Comparison of ENCODE assay signal across 8 cellular contexts in genomic region chr19:52028780-52029123, GRCh38. TPM values are rescaled to one million over a fixed set of nuclear protein-coding genes. Genes with fewer than 3 reads are reported as not detected.
DNase-seq lines count a peak whose midpoint lies in the region; ATAC-seq and TF ChIP-seq lines count a peak whose summit lies in the region.

No MANE protein-coding gene starts in this region.

- H3K56ac ChIP-seq in H9 (ENCODE audit: insufficient read length, low read depth, low read length) = no peak overlapping the region

- peak overlapping the region; percentile 59 for H3K9ac ChIP-seq in H9 (ENCODE audit: extremely low read depth, insufficient read length, low read length)
- H3K9ac ChIP-seq in NT2/D1 (ENCODE audit: insufficient read length, low read depth) = peak overlapping the region; percentile 98

- H2BK12ac ChIP-seq in H9 (ENCODE audit: insufficient read length, low read depth, low read length) = no peak overlapping the region

- H4K20me1 ChIP-seq in H9 (ENCODE audit: control insufficient read depth, insufficient read depth, insufficient read length) = no peaks in the 10 kb centered on the region

- H4K8ac ChIP-seq in H9 (replicated peaks; ENCODE audit: insufficient read length, low read depth, low read length) = no peak overlapping the region

- H4K91ac ChIP-seq in H9 (ENCODE audit: insufficient read length, low read depth, low read length) = no peak overlapping the region

- no peak overlapping the region for H2BK15ac ChIP-seq in H9 (ENCODE audit: low read depth, low read length)

- TF ChIP-seq CTCF in H9 (conservative IDR thresholded peaks at IDR 0.05) = no peak
- TF ChIP-seq CTCF in epithelial cell of esophagus (IDR thresholded peaks at IDR 0.05; ENCODE audit: insufficient read depth, low read depth, low read length, missing control alignments) = no peak

- H3K9me3 ChIP-seq in H9 (ENCODE audit: control insufficient read depth, low read depth, low read length) = peaks cover 10% of the 10 kb centered on the region
- peaks cover 37% of the 10 kb centered on the region for H3K9me3 ChIP-seq in NT2/D1 (ENCODE audit: insufficient read depth, low read length)
- peaks cover 43% of the 10 kb centered on the region for H3K9me3 ChIP-seq in neuron (ENCODE audit: low read length)

- DNase-seq in DMS53 treated with DMSO at 0.1 percent for 48 hours (lab: John Stamatoyannopoulos, UW; ENCODE audit: unreplicated experiment) = peak; percentile 56
- DNase-seq in H9 = no peak
- no peak for DNase-seq in NT2/D1 (ENCODE audit: low read depth, low spot score)
- DNase-seq in epithelial cell of esophagus (ENCODE audit: low read depth) = no peak
- DNase-seq in activated CD4-positive, CD25-positive, alpha-beta regulatory T cell treated with anti-CD3 and anti-CD28 coated beads, Interleukin-2, amount 50 U/mL, for 72 hours = no peak

- no peak overlapping the region for H3T11ph ChIP-seq in H9 (ENCODE audit: low read length)

- H4K5ac ChIP-seq in H9 (ENCODE audit: insufficient read length, low read depth, low read length) = no peak overlapping the region

- no peak overlapping the region for H3K4ac ChIP-seq in H9 (ENCODE audit: low read depth, low read length)

- H3K4me3 ChIP-seq in NT2/D1 (ENCODE audit: insufficient read length, low read depth) (peak overlapping the region; percentile 92), epithelial cell of esophagus (ENCODE audit: low read length) (peak overlapping the region; percentile 95), neuron (ENCODE audit: low read length) (peak overlapping the region; percentile 62)

- H3K27me3 Mint-ChIP-seq in H9 (ENCODE audit: low read depth) = peaks cover 5% of the 10 kb centered on the region; the same call in 1 of the 2 replicates

- H3K9me3 Mint-ChIP-seq in H9 = peaks cover 28 to 53% of the 10 kb centered on the region in 2 experiments

- no peaks in the 10 kb centered on the region for H3K27me3 ChIP-seq in H9 (ENCODE audit: insufficient read depth, low read length)
- H3K27me3 ChIP-seq in NT2/D1 (ENCODE audit: insufficient read depth, insufficient read length) = no peaks in the 10 kb centered on the region
- H3K27me3 ChIP-seq in neuron (ENCODE audit: insufficient read depth, low read length) = no peaks in the 10 kb centered on the region

- no peak overlapping the region for H3K23ac ChIP-seq in H9 (ENCODE audit: insufficient read length, low read depth, low read length)

- H3K27ac ChIP-seq in H9 (ENCODE audit: insufficient read length, low read depth, low read length) = peak overlapping the region; percentile 37

- peak overlapping the region; percentile 97 to 99 (median 99) for H3K27ac Mint-ChIP-seq in H9

- no peaks in the 10 kb centered on the region for H3K79me1 ChIP-seq in H9 (ENCODE audit: insufficient read depth, low read depth, low read length, poor library complexity, severe bottlenecking)

- H3K18ac ChIP-seq in H9 (ENCODE audit: insufficient read length, low read depth, low read length) = peak overlapping the region; percentile 15

- peaks cover 15% of the 10 kb centered on the region in 2 experiments for H3K4me1 Mint-ChIP-seq in H9

- peak overlapping the region; percentile 98 to 99 for H3K4me3 Mint-ChIP-seq in H9

- H3K79me2 ChIP-seq in H9 (ENCODE audit: insufficient read depth, low read length) = peaks cover 5% of the 10 kb centered on the region; the same call in 1 of the 2 replicates

- H3K36me3 ChIP-seq in NT2/D1 (ENCODE audit: insufficient read depth, insufficient read length, low read length) (peaks cover 39% of the 10 kb centered on the region), neuron (ENCODE audit: insufficient read depth, low read length) (peaks cover 46% of the 10 kb centered on the region)

- H2AK5ac ChIP-seq in H9 (ENCODE audit: insufficient read length, low read length) = no peak overlapping the region

- no peaks in the 10 kb centered on the region for H3K23me2 ChIP-seq in H9 (ENCODE audit: insufficient read length, low read depth, low read length, poor library complexity, severe bottlenecking)

- H3K36me3 Mint-ChIP-seq in H9 (ENCODE audit: insufficient read depth in 1 of 3, low read depth in 3 of 3) = peaks cover 51 to 76% (median 53%) of the 10 kb centered on the region in 3 experiments

- no CpG with 5 or more reads among the region's 5 CpGs for WGBS in H9 (ENCODE audit: extremely low coverage, insufficient read length, low lambda C conversion rate)

- H3K4me1 ChIP-seq in H9 (ENCODE audit: insufficient read depth, low read length) (no peaks in the 10 kb centered on the region), NT2/D1 (ENCODE audit: insufficient read depth, insufficient read length) (no peaks in the 10 kb centered on the region), neuron (ENCODE audit: insufficient read depth, low read length) (peaks cover 7% of the 10 kb centered on the region)

- ATAC-seq in HG03045 (IDR thresholded peaks at IDR 0.05; ENCODE audit: unreplicated experiment) (no peak), GM19397 (IDR thresholded peaks at IDR 0.05; ENCODE audit: unreplicated experiment) (no peak)

- peak overlapping the region; percentile 57 for H3K4me2 ChIP-seq in H9 (ENCODE audit: insufficient read depth, insufficient read length, low read length)

- no peak overlapping the region for H2BK120ac ChIP-seq in H9 (ENCODE audit: low read depth, low read length, poor library complexity, severe bottlenecking)

- H2AFZ ChIP-seq in H9 (ENCODE audit: low read length) = peak overlapping the region; percentile 76
- H2AFZ ChIP-seq in neuron (ENCODE audit: low read depth, low read length) = peak overlapping the region; percentile 58

- peak overlapping the region; percentile 4 for H2BK5ac ChIP-seq in H9 (ENCODE audit: insufficient read length, low read length)

- H3K14ac ChIP-seq in H9 (ENCODE audit: insufficient read depth, low read length) = no peak overlapping the region

- H2BK20ac ChIP-seq in H9 (ENCODE audit: low read depth, low read length, poor library complexity, severe bottlenecking) = no peak overlapping the region

RNA-seq across cellular contexts. Expression of gene ZNF614, which starts 0.6 kb away (rescaled TPM):
- 23.1 and 25.0 TPM in 2 replicates for total RNA-seq in H9 (2021)

RNA-seq across cellular contexts. Expression of gene ZNF432, which starts 19.9 kb away (rescaled TPM):
- total RNA-seq in H9 (2021) = 13.2 and 13.6 TPM in 2 replicates

RNA-seq across cellular contexts. Expression of gene ZNF615, which starts 20.7 kb away (rescaled TPM):
- 11.3 and 12.0 TPM in 2 replicates for total RNA-seq in H9 (2021)

RNA-seq across cellular contexts. Expression of gene ZNF350, which starts 42.1 kb away (rescaled TPM):
- 9.7 and 12.9 TPM in 2 replicates for total RNA-seq in H9 (2021)
